In genomic region chr13:109431217-109431616, GRCh38 we compare ENCODE assay signal across 8 cellular contexts.
"Had no signal": no experiment of that assay in that cellular context is flagged by ENCODE, and none has a peak within 500 bp of the region (broad histone marks: within the 10 kb centered on the region; RNA-seq: fewer than 3 reads in every experiment).

No MANE protein-coding gene starts in this region.

- DNase-seq: GDM1, GF-D8 had no signal

- H3K4me3 ChIP-seq: GM12878 had no signal

- FAIRE-seq: G401.6, GM12878, GM12891, GM12892, GM18507, GM19239 had no signal

- ATAC-seq: GM12878 had no signal
